Comparison of ENCODE assay signal across 8 cellular contexts in genomic region chr5:320524-321232, GRCh38. TPM values are rescaled to one million over a fixed set of nuclear protein-coding genes. Genes with fewer than 3 reads are reported as not detected.
DNase-seq lines count a peak whose midpoint lies in the region; ATAC-seq and TF ChIP-seq lines count a peak whose summit lies in the region.

No MANE protein-coding gene starts in this region.

- peak; percentile 71 for DNase-seq in activated CD8-positive, alpha-beta memory T cell treated with anti-CD3 and anti-CD28 coated beads for 24 hours
- no peak for DNase-seq in activated CD8-positive, alpha-beta memory T cell treated with anti-CD3 and anti-CD28 coated beads, Interleukin-2, amount 50 U/mL, for 48 hours
- DNase-seq in T-helper 17 cell (no peak), iPS DF 6.9 (ENCODE audit: low read depth, low spot score) (no peak), suprapubic skin (ENCODE audit: low spot score in 2 of 2) (peak; percentile 61 to 74), HuH-7 (ENCODE audit: low spot score) (no peak), CD1c-positive myeloid dendritic cell (ENCODE audit: extremely low spot score) (no peak)

- peaks cover 7% of the 10 kb centered on the region for H3K4me1 Mint-ChIP-seq in T-helper 17 cell

- H3K4me1 ChIP-seq in iPS DF 6.9 (ENCODE audit: control insufficient read depth, insufficient read depth, low read length) (peaks cover 6% of the 10 kb centered on the region), suprapubic skin (peaks cover 27% of the 10 kb centered on the region)

- H3K4me3 Mint-ChIP-seq in T-helper 17 cell = peak overlapping the region; percentile 86

- no peak overlapping the region for H3K27ac Mint-ChIP-seq in T-helper 17 cell

- ATAC-seq in T-helper 17 cell (no peak), GM18520 (IDR thresholded peaks at IDR 0.05; ENCODE audit: unreplicated experiment) (no peak)

- H3K27me3 ChIP-seq in iPS DF 6.9 (ENCODE audit: control insufficient read depth, insufficient read depth, low read length) (peaks cover 29% of the 10 kb centered on the region), suprapubic skin (peaks cover 52% of the 10 kb centered on the region)

- no peak for TF ChIP-seq EP300 in suprapubic skin (IDR thresholded peaks at IDR 0.05)

- peaks cover 18% of the 10 kb centered on the region for H3K27me3 Mint-ChIP-seq in T-helper 17 cell

- peaks cover 3% of the 10 kb centered on the region for H3K36me3 Mint-ChIP-seq in T-helper 17 cell (ENCODE audit: low read depth)

- H3K4me3 ChIP-seq in iPS DF 6.9 (ENCODE audit: low read length) = peak overlapping the region; percentile 56; the same call in 1 of the 2 replicates
- peak overlapping the region; percentile 51 for H3K4me3 ChIP-seq in suprapubic skin

- H3K9me3 ChIP-seq in T-helper 17 cell (ENCODE audit: control insufficient read depth, low read length, poor library complexity, severe bottlenecking) = no peaks in the 10 kb centered on the region
- H3K9me3 ChIP-seq in iPS DF 6.9 (ENCODE audit: control insufficient read depth, insufficient read depth, low read length) = no peaks in the 10 kb centered on the region
- no peaks in the 10 kb centered on the region for H3K9me3 ChIP-seq in suprapubic skin

- no peak for TF ChIP-seq CTCF in suprapubic skin (IDR thresholded peaks at IDR 0.05)

- H3K36me3 ChIP-seq in iPS DF 6.9 (ENCODE audit: control insufficient read depth, insufficient read depth, low read length) = no peaks in the 10 kb centered on the region; the same call in 1 of the 2 replicates
- peaks cover 16% of the 10 kb centered on the region for H3K36me3 ChIP-seq in suprapubic skin

- TF ChIP-seq POLR2A in suprapubic skin (IDR thresholded peaks at IDR 0.05) = no peak

- WGBS in iPS DF 6.9 (ENCODE audit: insufficient coverage, insufficient read length) = no CpG with 5 or more reads among the region's 65 CpGs
- 0% methylated on average over 6 of the region's 65 CpGs for WGBS in suprapubic skin

- H3K27ac ChIP-seq in iPS DF 6.9 (ENCODE audit: low read length) (no peak overlapping the region), suprapubic skin (no peak overlapping the region)

RNA-seq across cellular contexts. Expression of gene AHRR, which starts 0.8 kb away (rescaled TPM):
- total RNA-seq in T-helper 17 cell = 1 to 10 TPM in 1 of 2 donors, under 1 TPM in 1; 0.80 to 4.4 TPM
- 10 to 100 TPM in 1 of 4 donors, 1 to 10 TPM in 3; 3.0 to 10.7 (median 4.2) TPM for total RNA-seq in suprapubic skin

RNA-seq across cellular contexts. Expression of gene PDCD6, which starts 49.2 kb away (rescaled TPM):
- total RNA-seq in T-helper 17 cell (10 to 100 TPM; 50.3 to 52.2 TPM), suprapubic skin (100 to 1,000 TPM in 1 of 4 donors, 10 to 100 TPM in 3; 90.1 to 105 (median 96.7) TPM)

Comparison
In these comparisons a context has a peak if more than half of its experiments do, and no peak if none do; other contexts are left out.
1. DNase-seq: peak in activated CD8-positive, alpha-beta memory T cell treated with anti-CD3 and anti-CD28 coated beads for 24 hours (single experiment) and suprapubic skin (2 of 2); none in activated CD8-positive, alpha-beta memory T cell treated with anti-CD3 and anti-CD28 coated beads, Interleukin-2, amount 50 U/mL, for 48 hours (single experiment), T-helper 17 cell (0 of 3), iPS DF 6.9 (single experiment), HuH-7 (single experiment) and CD1c-positive myeloid dendritic cell (single experiment).